In genomic region chr1:48946070-48946469, GRCh38 we compare ENCODE assay signal across 33 cellular contexts.
DNase-seq lines count a peak whose midpoint lies in the region; ATAC-seq, FAIRE-seq and TF ChIP-seq lines count a peak whose summit lies in the region.
"Had no signal": no experiment of that assay in that cellular context is flagged by ENCODE, and none has a peak within 500 bp of the region (broad histone marks: within the 10 kb centered on the region; RNA-seq: fewer than 3 reads in every experiment).

No MANE protein-coding gene starts in this region.

- POLR2A ChIA-PET in HepG2 (lab: Yijun Ruan, JAX): no interaction called here

- H3K9ac ChIP-seq in liver (ENCODE audit: low read depth in 1 of 2, low read length in 2 of 2) (no peak overlapping the region), HepG2 (ENCODE audit: insufficient read depth, low read depth, low read length) (no peak overlapping the region), mammary epithelial cell (ENCODE audit: insufficient read depth, low read length) (no peak overlapping the region)
- H3K9ac ChIP-seq: BLaER1; BLaER1 treated with 17β-estradiol and CSF1 and Interleukin-3, amounts not matched to agents 10 nM and 100 nM had no signal

- BruUV-seq in HepG2 (replicated peaks; lab: Mats Ljungman, UMichigan) (no TSS peak), mammary epithelial cell (replicated peaks; lab: Mats Ljungman, UMichigan) (no TSS peak)

- TF ChIP-seq EP300 in HepG2 (IDR thresholded peaks at IDR 0.05; ENCODE audit: low read depth in 2 of 2, low read length in 2 of 2) (no peak), HepG2 (CRISPR knock-in tag; IDR thresholded peaks at IDR 0.05; ENCODE audit: borderline replicate concordance) (no peak)

- H3K4me1 ChIP-seq in liver (ENCODE audit: control insufficient read depth in 4 of 4, insufficient read depth in 4 of 4, low read length in 3 of 4): peaks cover 0 to 4% (median 2%) of the 10 kb centered on the region in 4 donors
- no peaks in the 10 kb centered on the region for H3K4me1 ChIP-seq in HepG2 (ENCODE audit: insufficient read depth, low read length)
- peaks cover 0 to 8% (median 0%) of the 10 kb centered on the region in 4 donors for H3K4me1 ChIP-seq in right lobe of liver
- no peaks in the 10 kb centered on the region for H3K4me1 ChIP-seq in mammary epithelial cell (ENCODE audit: insufficient read depth, low read length)
- H3K4me1 ChIP-seq: A549; BE2C; BLaER1; BLaER1 treated with 17β-estradiol and CSF1 and Interleukin-3, amounts not matched to agents 10 nM and 100 nM; Caco-2 had no signal

- H3K27ac ChIP-seq in liver (ENCODE audit: low read depth in 1 of 2, low read length in 2 of 2) (no peak overlapping the region), HepG2 (ENCODE audit: extremely low read length, insufficient read depth, low read length) (no peak overlapping the region), right lobe of liver (no peak overlapping the region), mammary epithelial cell (ENCODE audit: insufficient read depth, low read depth, low read length) (no peak overlapping the region)
- H3K27ac ChIP-seq: 22Rv1; A549; BLaER1; BLaER1 treated with 17β-estradiol and CSF1 and Interleukin-3, amounts not matched to agents 10 nM and 100 nM; C4-2B had no signal

- H3K79me2 ChIP-seq in HepG2 (ENCODE audit: insufficient read depth, low read length) (no peaks in the 10 kb centered on the region), mammary epithelial cell (ENCODE audit: insufficient read depth, low read length) (no peaks in the 10 kb centered on the region)

- H3K9me3 ChIP-seq in liver (ENCODE audit: control insufficient read depth in 4 of 4, low read length in 3 of 4) (no peaks in the 10 kb centered on the region), HepG2 (ENCODE audit: low read length) (peaks cover 59% of the 10 kb centered on the region), right lobe of liver (no peaks in the 10 kb centered on the region), mammary epithelial cell (replicated peaks; ENCODE audit: insufficient read depth, low read length) (no peaks in the 10 kb centered on the region)
- H3K9me3 ChIP-seq: A549; BE2C; BLaER1; BLaER1 treated with 17β-estradiol and CSF1 and Interleukin-3, amounts not matched to agents 10 nM and 100 nM; Caco-2 had no signal

- H3K36me3 ChIP-seq in liver (ENCODE audit: control insufficient read depth in 4 of 4, insufficient read depth in 3 of 4, low read depth in 1 of 4, low read length in 3 of 4) (no peaks in the 10 kb centered on the region), HepG2 (replicated peaks in 1 of 2; ENCODE audit: control insufficient read depth in 1 of 2, insufficient read depth in 2 of 2, low read length in 2 of 2) (no peaks in the 10 kb centered on the region), right lobe of liver (no peaks in the 10 kb centered on the region), mammary epithelial cell (ENCODE audit: insufficient read depth, low read length) (no peaks in the 10 kb centered on the region)
- H3K36me3 ChIP-seq: BE2C; BLaER1; BLaER1 treated with 17β-estradiol and CSF1 and Interleukin-3, amounts not matched to agents 10 nM and 100 nM had no signal

- H3K4me3 ChIP-seq in liver (ENCODE audit: low read depth in 1 of 3, low read length in 3 of 3) (no peak overlapping the region), HepG2 (replicated peaks in 1 of 3; ENCODE audit: insufficient read depth in 1 of 3, low read depth in 2 of 3, low read length in 3 of 3) (no peak overlapping the region), right lobe of liver (no peak overlapping the region), mammary epithelial cell (replicated peaks in 1 of 3; ENCODE audit: insufficient read depth in 1 of 3, low read depth in 2 of 3, low read length in 3 of 3) (no peak overlapping the region)
- H3K4me3 ChIP-seq: A549; BLaER1; BLaER1 treated with 17β-estradiol and CSF1 and Interleukin-3, amounts not matched to agents 10 nM and 100 nM had no signal

- peak; percentile 16 to 44 for TF ChIP-seq RAD21 in liver (IDR thresholded peaks at IDR 0.05)
- TF ChIP-seq RAD21 in HepG2 (CRISPR knock-in tag; IDR thresholded peaks at IDR 0.05): no peak

- in situ Hi-C loops in HepG2 (cut with HindIII; ENCODE audit: extremely low pct_ligation_motif_present, low pct_unique_long_range_greater_than_20kb): no loop called here
- in situ Hi-C loops in mammary epithelial cell (cut with MboI; ENCODE audit: low sequenced_read_pairs in 2 of 2): no loop called here

- no peak for FAIRE-seq in HepG2 (lab: Jason Lieb, UNC)
- FAIRE-seq: A204.1, A549, D721Med had no signal

- TF ChIP-seq CTCF in liver (IDR thresholded peaks at IDR 0.05; ENCODE audit: low read depth, low read length, missing input control) (no peak), HepG2 (CRISPR knock-in tag; IDR thresholded peaks at IDR 0.05) (no peak), right lobe of liver (IDR thresholded peaks at IDR 0.05) (no peak), mammary epithelial cell (conservative IDR thresholded peaks at IDR 0.05 in 1 of 2, IDR thresholded peaks at IDR 0.05 in 1 of 2; ENCODE audit: extremely low read depth in 1 of 2, insufficient read depth in 1 of 2, low read depth in 1 of 2, low read length in 2 of 2) (no peak)

- 48% methylated on average over 2 of the region's 2 CpGs for WGBS in liver
- 0% methylated on average over 2 of the region's 2 CpGs for WGBS in HepG2 (ENCODE audit: low lambda C conversion rate)
- 30% methylated on average over 2 of the region's 2 CpGs for WGBS in right lobe of liver (ENCODE audit: insufficient coverage, low coverage, low lambda C conversion rate, missing lambda C conversion rate)
- WGBS in mammary epithelial cell (ENCODE audit: low coverage, missing lambda C conversion rate): 89% methylated on average over 2 of the region's 2 CpGs

- CTCF ChIA-PET in HepG2 (lab: Yijun Ruan, JAX; ENCODE audit: low intra/inter-chr PET ratio, low total read pairs): no interaction called here
- CTCF ChIA-PET in mammary epithelial cell (lab: Charles Lee; ENCODE audit: low non-redundant PET): no interaction called here

- H3K4me2 ChIP-seq in HepG2 (ENCODE audit: low read depth, low read length) (no peak overlapping the region), mammary epithelial cell (ENCODE audit: insufficient read depth, low read depth, low read length) (no peak overlapping the region)
- H3K4me2 ChIP-seq: A549; BLaER1; BLaER1 treated with 17β-estradiol and CSF1 and Interleukin-3, amounts not matched to agents 10 nM and 100 nM had no signal

- DNase-seq in HepG2 (ENCODE audit: low spot score) (no peak), left lobe of liver (ENCODE audit: low spot score) (no peak), right lobe of liver (no peak), NCI-H2029 (lab: John Stamatoyannopoulos, UW) (no peak), mammary epithelial cell (no peak)
- DNase-seq: 8988T; ACHN; AML-193; BE2C; C1 segment of cervical spinal cord; Caco-2; Calu3; CD4-positive, alpha-beta memory T cell; CD4-positive, alpha-beta T cell; CD4-positive, CD25-positive, alpha-beta regulatory T cell; CD8-positive, alpha-beta memory T cell; CD8-positive, alpha-beta T cell; COR-L47; DMS 273 treated with DMSO at 0.1 percent for 48 hours; DMS153; DMS53; DMS79; DMS79 treated with DMSO at 0.1 percent for 48 hours; DND-41; EL had no signal

- no peaks in the 10 kb centered on the region for H3K27me3 ChIP-seq in liver (ENCODE audit: control insufficient read depth in 4 of 4, insufficient read depth in 4 of 4, low read length in 3 of 4)
- H3K27me3 ChIP-seq in HepG2 (ENCODE audit: control insufficient read depth in 1 of 2, insufficient read depth in 2 of 2, low read length in 2 of 2): no peaks in the 10 kb centered on the region
- no peaks in the 10 kb centered on the region for H3K27me3 ChIP-seq in right lobe of liver
- no peaks in the 10 kb centered on the region for H3K27me3 ChIP-seq in mammary epithelial cell (ENCODE audit: insufficient read depth, low read length)
- H3K27me3 ChIP-seq: BE2C; BLaER1; BLaER1 treated with 17β-estradiol and CSF1 and Interleukin-3, amounts not matched to agents 10 nM and 100 nM had no signal

- ATAC-seq in HepG2: no peak
- peak; percentile 87 for ATAC-seq in left lobe of liver
- peak; percentile 89 to 95 (median 93) for ATAC-seq in right lobe of liver
- ATAC-seq: A549; CD8-positive, alpha-beta T cell had no signal

- H2AFZ ChIP-seq in HepG2 (ENCODE audit: low read length) (no peak overlapping the region), mammary epithelial cell (ENCODE audit: low read depth, low read length) (no peak overlapping the region)

- TF ChIP-seq POLR2A in HepG2 (IDR thresholded peaks at IDR 0.05; ENCODE audit: insufficient read depth in 1 of 2, low read depth in 2 of 2, low read length in 2 of 2) (no peak), right lobe of liver (IDR thresholded peaks at IDR 0.05) (no peak)

- H4K20me1 ChIP-seq in HepG2 (ENCODE audit: insufficient read depth, low read length) (no peaks in the 10 kb centered on the region), mammary epithelial cell (ENCODE audit: insufficient read depth, low read length) (no peaks in the 10 kb centered on the region)
- H4K20me1 ChIP-seq: BLaER1; BLaER1 treated with 17β-estradiol and CSF1 and Interleukin-3, amounts not matched to agents 10 nM and 100 nM had no signal

- intact Hi-C loops in HepG2 (cut with micrococcal nuclease; ENCODE audit: unreplicated experiment): no loop called here
- intact Hi-C loops in right lobe of liver (cut with DNase I): no loop called here
- intact Hi-C loops in mammary epithelial cell (cut with micrococcal nuclease): no loop called here

- dilution Hi-C loops in mammary epithelial cell (cut with HindIII; ENCODE audit: low sequenced_read_pairs): no loop called here

TF ChIP-seq in HepG2, 621 proteins besides CTCF, POLR2A, EP300 and RAD21:
- TF ChIP-seq ZFP1 (CRISPR knock-in tag; IDR thresholded peaks at IDR 0.05) (no peak), SMAD1 (CRISPR knock-in tag; IDR thresholded peaks at IDR 0.05; ENCODE audit: borderline replicate concordance, low read depth) (no peak), YY1 (IDR thresholded peaks at IDR 0.05; ENCODE audit: insufficient read depth, insufficient replicate concordance, low read depth, low read length) (no peak), KDM5A (IDR thresholded peaks at IDR 0.05; ENCODE audit: borderline replicate concordance, low read length) (no peak)
